7 cellular contexts compared by ENCODE assay signal in genomic region chr1:235012436-235013210, GRCh38.
A peak's percentile ranks its signal among the peaks of the same experiment; 100 is the strongest.
DNase-seq lines count a peak whose midpoint lies in the region; ATAC-seq and TF ChIP-seq lines count a peak whose summit lies in the region.

No MANE protein-coding gene starts in this region.

- H3K36me3 Mint-ChIP-seq in activated CD4-positive, alpha-beta memory T cell treated with anti-CD3 and anti-CD28 coated beads, Interleukin-2, amount 10 ng/mL, durations not matched to agents 7 days and 5 days (ENCODE audit: low read depth): peaks cover 36% of the 10 kb centered on the region
- H3K36me3 Mint-ChIP-seq in stimulated activated naive B cell treated with anti-CD40 and anti-IgM and Interleukin-4, amounts not matched to agents 10 μg/mL and 1 μg/mL and 100 μg/mL, for 72 hours: peaks cover 2 to 5% of the 10 kb centered on the region in 2 donors

- DNase-seq in HCT116 (ENCODE audit: low read depth, low spot score): no peak
- no peak for DNase-seq in activated CD4-positive, alpha-beta memory T cell treated with anti-CD3 and anti-CD28 coated beads, Interleukin-2, amount 10 ng/mL, durations not matched to agents 7 days and 5 days
- no peak for DNase-seq in heart right ventricle
- no peak for DNase-seq in stimulated activated naive B cell treated with anti-CD40 and anti-IgM and Interleukin-4, amounts not matched to agents 10 μg/mL and 1 μg/mL and 100 μg/mL, for 72 hours
- DNase-seq in stimulated activated CD4-positive, alpha-beta T cell treated with anti-CD3 and anti-CD28 coated beads, Interleukin-2, amount 100 ng/mL, for 48 hours: no peak

- peak overlapping the region; percentile 94 for H3K27ac Mint-ChIP-seq in activated CD4-positive, alpha-beta memory T cell treated with anti-CD3 and anti-CD28 coated beads, Interleukin-2, amount 10 ng/mL, durations not matched to agents 7 days and 5 days
- H3K27ac Mint-ChIP-seq in stimulated activated naive B cell treated with anti-CD40 and anti-IgM and Interleukin-4, amounts not matched to agents 10 μg/mL and 1 μg/mL and 100 μg/mL, for 72 hours: peak overlapping the region; percentile 93

- 0 out of 6 replicates have a peak, but pooled peaks of 1 of the 3 experiments have one; percentile 15 for TF ChIP-seq CTCF in HCT116 (IDR thresholded peaks at IDR 0.05 in 2 of 3, conservative IDR thresholded peaks at IDR 0.05 in 1 of 3; ENCODE audit: borderline replicate concordance in 1 of 3, insufficient read depth in 1 of 3, low read depth in 2 of 3, low read length in 2 of 3)
- no peak for TF ChIP-seq CTCF in heart right ventricle (IDR thresholded peaks at IDR 0.05)

- peaks cover 5% of the 10 kb centered on the region; the same call in 1 of the 2 replicates for H3K27me3 ChIP-seq in HCT116 (ENCODE audit: insufficient read depth, low read length)
- H3K27me3 ChIP-seq in heart right ventricle: no peaks in the 10 kb centered on the region

- no TSS peak for BruUV-seq in HCT116 (replicated peaks; lab: Mats Ljungman, UMichigan)

- RAD21 ChIA-PET in HCT116 (lab: Charles Lee; ENCODE audit: low non-redundant PET in 1 of 2, low total read pairs in 2 of 2, uncharacterized antibody in 2 of 2, unreplicated experiment in 2 of 2): no interaction called here

- CTCF ChIA-PET in HCT116 (lab: Charles Lee): interaction anchor here (1.2 kb wide), 1 partner anchor 15 kb away, joined by 4 read pairs; no protein-coding TSS in a partner anchor
- CTCF ChIA-PET in activated CD4-positive, alpha-beta memory T cell treated with anti-CD3 and anti-CD28 coated beads, Interleukin-2, amount 10 ng/mL, durations not matched to agents 7 days and 5 days (lab: Charles Lee): interaction anchor here (0.8 to 1.7 kb wide), 17 partner anchors 10 to 412 kb away, joined by 3 to 7 read pairs (median 4); no protein-coding TSS in a partner anchor

- WGBS in heart right ventricle, 2 donors: 61 to 67% methylated on average over 10 of the region's 10 CpGs

- H3K9me3 Mint-ChIP-seq in activated CD4-positive, alpha-beta memory T cell treated with anti-CD3 and anti-CD28 coated beads, Interleukin-2, amount 10 ng/mL, durations not matched to agents 7 days and 5 days: peaks cover 18% of the 10 kb centered on the region
- H3K9me3 Mint-ChIP-seq in stimulated activated naive B cell treated with anti-CD40 and anti-IgM and Interleukin-4, amounts not matched to agents 10 μg/mL and 1 μg/mL and 100 μg/mL, for 72 hours: peaks cover 2 to 4% of the 10 kb centered on the region in 2 donors

- H3K4me1 Mint-ChIP-seq in activated CD4-positive, alpha-beta memory T cell treated with anti-CD3 and anti-CD28 coated beads, Interleukin-2, amount 10 ng/mL, durations not matched to agents 7 days and 5 days: peaks cover 77% of the 10 kb centered on the region
- H3K4me1 Mint-ChIP-seq in stimulated activated naive B cell treated with anti-CD40 and anti-IgM and Interleukin-4, amounts not matched to agents 10 μg/mL and 1 μg/mL and 100 μg/mL, for 72 hours: peaks cover 59 to 97% of the 10 kb centered on the region in 2 donors

- TF ChIP-seq POLR2A in HCT116 (IDR thresholded peaks at IDR 0.05; ENCODE audit: borderline replicate concordance, extremely low read depth, insufficient read depth, insufficient read length): no peak

- no peaks in the 10 kb centered on the region for H3K9me2 ChIP-seq in HCT116 (ENCODE audit: insufficient read depth)

- no peaks in the 10 kb centered on the region for H4K20me1 ChIP-seq in HCT116 (ENCODE audit: insufficient read depth)

- H3K4me3 ChIP-seq in HCT116 (replicated peaks in 1 of 2; ENCODE audit: low read depth in 1 of 2, low read length in 2 of 2): no peak overlapping the region; a peak in 1 of 4 replicates
- H3K4me3 ChIP-seq in heart right ventricle: peak overlapping the region in 1 of 10 donors; percentile 6

- no peaks in the 10 kb centered on the region for H3K36me3 ChIP-seq in HCT116 (ENCODE audit: control insufficient read depth in 1 of 2, insufficient read depth in 2 of 2, low read length in 2 of 2)
- H3K36me3 ChIP-seq in heart right ventricle: no peaks in the 10 kb centered on the region

- peak overlapping the region; percentile 77 for H2AFZ ChIP-seq in HCT116 (ENCODE audit: low read depth, low read length, poor library complexity, severe bottlenecking)

- H3K4me1 ChIP-seq in HCT116 (ENCODE audit: control insufficient read depth in 1 of 2, insufficient read depth in 2 of 2, low read length in 2 of 2): peaks cover 13 to 22% of the 10 kb centered on the region in 2 experiments
- peaks cover 3 to 41% (median 17%) of the 10 kb centered on the region in 9 donors for H3K4me1 ChIP-seq in heart right ventricle

- POLR2A ChIA-PET in HCT116 (lab: Charles Lee): interaction anchor here (1.1 kb wide), 1 partner anchor 15 kb away, joined by 3 read pairs; no protein-coding TSS in a partner anchor
- POLR2A ChIA-PET in activated CD4-positive, alpha-beta memory T cell treated with anti-CD3 and anti-CD28 coated beads, Interleukin-2, amount 10 ng/mL, durations not matched to agents 7 days and 5 days (lab: Charles Lee): interaction anchor here (0.8 to 3.2 kb wide), 27 partner anchors 10 to 534 kb away, joined by 3 to 89 read pairs (median 10); partner anchors contain the start of genes IRF2BP2 and TARBP1

- peak overlapping the region; percentile 28; the same call in 1 of the 2 replicates for H3K9ac ChIP-seq in HCT116 (ENCODE audit: low read length)

- H3K79me2 ChIP-seq in HCT116 (ENCODE audit: insufficient read depth, low read length): no peaks in the 10 kb centered on the region

- no peak for ATAC-seq in HCT116
- peak in 6 of 8 donors; percentile 15 to 46 (median 27) for ATAC-seq in heart right ventricle
- no peak for ATAC-seq in stimulated activated naive B cell treated with anti-CD40 and anti-IgM and Interleukin-4, amounts not matched to agents 10 μg/mL and 1 μg/mL and 100 μg/mL, for 72 hours (replicated peaks)
- no peak for ATAC-seq in HG03521 (IDR thresholded peaks at IDR 0.05; ENCODE audit: unreplicated experiment)
- no peak for ATAC-seq in GM19328 (IDR thresholded peaks at IDR 0.05; ENCODE audit: unreplicated experiment)

- H3K4me2 ChIP-seq in HCT116 (ENCODE audit: low read length): peak overlapping the region; percentile 58

- H3K4me3 Mint-ChIP-seq in activated CD4-positive, alpha-beta memory T cell treated with anti-CD3 and anti-CD28 coated beads, Interleukin-2, amount 10 ng/mL, durations not matched to agents 7 days and 5 days: peak overlapping the region; percentile 57
- H3K4me3 Mint-ChIP-seq in stimulated activated naive B cell treated with anti-CD40 and anti-IgM and Interleukin-4, amounts not matched to agents 10 μg/mL and 1 μg/mL and 100 μg/mL, for 72 hours: peak overlapping the region; percentile 23 to 55

- intact Hi-C loops in HCT116 (cut with micrococcal nuclease) (no loop called here), heart right ventricle (cut with DNase I) (loop anchor here in 4 of 10 donors (5.0 to 10.0 kb wide), 2 partner anchors 35 to 52 kb away; no protein-coding TSS in a partner anchor)

- TF ChIP-seq RAD21 in HCT116 (IDR thresholded peaks at IDR 0.05; ENCODE audit: low read depth): no peak

- H3K27me3 Mint-ChIP-seq in activated CD4-positive, alpha-beta memory T cell treated with anti-CD3 and anti-CD28 coated beads, Interleukin-2, amount 10 ng/mL, durations not matched to agents 7 days and 5 days: peaks cover 11% of the 10 kb centered on the region
- no peaks in the 10 kb centered on the region for H3K27me3 Mint-ChIP-seq in stimulated activated naive B cell treated with anti-CD40 and anti-IgM and Interleukin-4, amounts not matched to agents 10 μg/mL and 1 μg/mL and 100 μg/mL, for 72 hours

- H3K27ac ChIP-seq in HCT116 (ENCODE audit: low read depth, low read length) (no peak overlapping the region), heart right ventricle (peak overlapping the region in 9 of 10 donors; percentile 16 to 88 (median 62))

- no peaks in the 10 kb centered on the region; a peak in 1 of 4 replicates for H3K9me3 ChIP-seq in HCT116 (ENCODE audit: control insufficient read depth in 1 of 2, insufficient read depth in 1 of 2, low read depth in 1 of 2, low read length in 2 of 2)
- H3K9me3 ChIP-seq in heart right ventricle: peaks cover 0 to 8% (median 3%) of the 10 kb centered on the region in 11 donors

TF ChIP-seq in HCT116, 20 proteins besides CTCF, POLR2A, EP300 and RAD21:
- TF ChIP-seq SP1 (IDR thresholded peaks at IDR 0.05; ENCODE audit: low read depth) (no peak), ZFX (IDR thresholded peaks at IDR 0.05) (peak; percentile 21; the same call in 1 of the 2 replicates)
TF ChIP-seq in HCT116: peak in this region for 1.

Comparison
In these comparisons a context has a peak if more than half of its experiments do, and no peak if none do; other contexts are left out.
1. ATAC-seq: peak in heart right ventricle (6 of 8); none in HCT116 (single experiment), stimulated activated naive B cell treated with anti-CD40 and anti-IgM and Interleukin-4, amounts not matched to agents 10 μg/mL and 1 μg/mL and 100 μg/mL, for 72 hours (0 of 2), HG03521 (single experiment) and GM19328 (single experiment).